Comparison of ENCODE assay signal across 1 cellular context in genomic region chr1:171585715-171586114, GRCh38.
TF ChIP-seq lines count a peak whose summit lies in the region.

No MANE protein-coding gene starts in this region.

TF ChIP-seq in GM23338, 12 proteins besides CTCF, POLR2A, EP300 and RAD21 (continued from another document):
- TF ChIP-seq ZNF462 (CRISPR knock-in tag; IDR thresholded peaks at IDR 0.05): no peak
- no peak for TF ChIP-seq ETS1 (IDR thresholded peaks at IDR 0.05)
- TF ChIP-seq EZH2 (IDR thresholded peaks at IDR 0.05; ENCODE audit: low read depth, unreplicated experiment): no peak
- TF ChIP-seq, protein P1, sequence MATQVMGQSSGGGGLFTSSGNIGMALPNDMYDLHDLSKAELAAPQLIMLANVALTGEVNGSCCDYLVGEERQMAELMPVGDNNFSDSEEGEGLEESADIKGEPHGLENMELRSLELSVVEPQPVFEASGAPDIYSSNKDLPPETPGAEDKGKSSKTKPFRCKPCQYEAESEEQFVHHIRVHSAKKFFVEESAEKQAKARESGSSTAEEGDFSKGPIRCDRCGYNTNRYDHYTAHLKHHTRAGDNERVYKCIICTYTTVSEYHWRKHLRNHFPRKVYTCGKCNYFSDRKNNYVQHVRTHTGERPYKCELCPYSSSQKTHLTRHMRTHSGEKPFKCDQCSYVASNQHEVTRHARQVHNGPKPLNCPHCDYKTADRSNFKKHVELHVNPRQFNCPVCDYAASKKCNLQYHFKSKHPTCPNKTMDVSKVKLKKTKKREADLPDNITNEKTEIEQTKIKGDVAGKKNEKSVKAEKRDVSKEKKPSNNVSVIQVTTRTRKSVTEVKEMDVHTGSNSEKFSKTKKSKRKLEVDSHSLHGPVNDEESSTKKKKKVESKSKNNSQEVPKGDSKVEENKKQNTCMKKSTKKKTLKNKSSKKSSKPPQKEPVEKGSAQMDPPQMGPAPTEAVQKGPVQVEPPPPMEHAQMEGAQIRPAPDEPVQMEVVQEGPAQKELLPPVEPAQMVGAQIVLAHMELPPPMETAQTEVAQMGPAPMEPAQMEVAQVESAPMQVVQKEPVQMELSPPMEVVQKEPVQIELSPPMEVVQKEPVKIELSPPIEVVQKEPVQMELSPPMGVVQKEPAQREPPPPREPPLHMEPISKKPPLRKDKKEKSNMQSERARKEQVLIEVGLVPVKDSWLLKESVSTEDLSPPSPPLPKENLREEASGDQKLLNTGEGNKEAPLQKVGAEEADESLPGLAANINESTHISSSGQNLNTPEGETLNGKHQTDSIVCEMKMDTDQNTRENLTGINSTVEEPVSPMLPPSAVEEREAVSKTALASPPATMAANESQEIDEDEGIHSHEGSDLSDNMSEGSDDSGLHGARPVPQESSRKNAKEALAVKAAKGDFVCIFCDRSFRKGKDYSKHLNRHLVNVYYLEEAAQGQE (IDR thresholded peaks at IDR 0.05; ENCODE audit: unreplicated experiment): no peak
- TF ChIP-seq CREB1 (CRISPR knock-in tag; IDR thresholded peaks at IDR 0.05; ENCODE audit: low read depth): no peak
- no peak for TF ChIP-seq ZNF114 (CRISPR knock-in tag; IDR thresholded peaks at IDR 0.05)
